ENCODE assay signal across 35 cellular contexts in genomic region chr2:165772183-165772582, GRCh38.
"Had no signal": no experiment of that assay in that cellular context is flagged by ENCODE, and none has a peak within 500 bp of the region (broad histone marks: within the 10 kb centered on the region; RNA-seq: fewer than 3 reads in every experiment).

No MANE protein-coding gene starts in this region.

- ATAC-seq: activated CD4-positive, alpha-beta T cell treated with anti-CD3 and anti-CD28 coated beads for 36 hours; activated CD4-positive, CD25-positive, alpha-beta regulatory T cell treated with anti-CD3 and anti-CD28 coated beads, Interleukin-2, amount 50 U/mL, for 24 hours; activated CD8-positive, alpha-beta memory T cell treated with anti-CD3 and anti-CD28 coated beads, Interleukin-2, amount 10 ng/mL, durations not matched to agents 7 days and 5 days; activated CD8-positive, alpha-beta T cell treated with anti-CD3 and anti-CD28 coated beads, Interleukin-2, amount 10 ng/mL, durations not matched to agents 7 days and 5 days; activated naive CD4-positive, alpha-beta T cell treated with anti-CD3 and anti-CD28 coated beads, Interleukin-2, amount 50 U/mL, for 72 hours; body of pancreas had no signal

- H3K9me3 ChIP-seq: adrenal gland, body of pancreas, breast epithelium had no signal

- H3K27me3 ChIP-seq: adrenal gland, body of pancreas, brain microvascular endothelial cell, breast epithelium had no signal

- DNase-seq: activated CD4-positive, alpha-beta memory T cell treated with anti-CD3 and anti-CD28 coated beads, Interleukin-2, amount 10 ng/mL, durations not matched to agents 7 days and 5 days; activated CD4-positive, alpha-beta T cell treated with anti-CD3 and anti-CD28 coated beads for 1 hour; activated CD4-positive, alpha-beta T cell treated with anti-CD3 and anti-CD28 coated beads for 36 hours; activated CD4-positive, alpha-beta T cell treated with anti-CD3 and anti-CD28 coated beads for 48 hours; activated CD4-positive, alpha-beta T cell treated with anti-CD3 and anti-CD28 coated beads, Interleukin-2, amount 10 ng/mL, durations not matched to agents 7 days and 5 days; activated CD4-positive, alpha-beta T cell treated with anti-CD3 and anti-CD28 coated beads, Interleukin-2, amount 50 U/mL, for 48 hours; activated CD4-positive, CD25-positive, alpha-beta regulatory T cell; activated CD8-positive, alpha-beta memory T cell treated with anti-CD3 and anti-CD28 coated beads for 24 hours; activated CD8-positive, alpha-beta memory T cell treated with anti-CD3 and anti-CD28 coated beads, Interleukin-2, amount 10 ng/mL, durations not matched to agents 7 days and 5 days; activated CD8-positive, alpha-beta memory T cell treated with anti-CD3 and anti-CD28 coated beads, Interleukin-2, amount 50 U/mL, for 48 hours; activated CD8-positive, alpha-beta T cell treated with anti-CD3 and anti-CD28 coated beads, Interleukin-2, amount 10 ng/mL, durations not matched to agents 7 days and 5 days; activated effector memory CD4-positive, alpha-beta T cell treated with anti-CD3 and anti-CD28 coated beads, Interleukin-2, amount 50 U/mL, for 16 hours; activated gamma-delta T cell treated with Interleukin-2 at 50 U/mL for 16 hours; activated naive CD4-positive, alpha-beta T cell; activated naive CD4-positive, alpha-beta T cell treated with anti-CD3 and anti-CD28 coated beads for 36 hours; activated naive CD4-positive, alpha-beta T cell treated with anti-CD3 and anti-CD28 coated beads, Interleukin-2, amount 50 U/mL, for 16 hours; activated naive CD8-positive, alpha-beta T cell treated with anti-CD3 and anti-CD28 coated beads for 36 hours; activated T-cell treated with anti-CD3 and anti-CD28 coated beads, Interleukin-2, amount 50 U/mL, for 24 hours; activated T-cell treated with anti-CD3 and anti-CD28 coated beads, Interleukin-2, amount 50 U/mL, for 48 hours; amniotic stem cell; aorta; body of pancreas; brain microvascular endothelial cell; central memory CD4-positive, alpha-beta T cell; T-helper 1 cell; T-helper 2 cell; T-helper 9 cell had no signal

- H3K9me3 Mint-ChIP-seq: activated CD4-positive, alpha-beta memory T cell treated with anti-CD3 and anti-CD28 coated beads, Interleukin-2, amount 10 ng/mL, durations not matched to agents 7 days and 5 days; activated CD4-positive, alpha-beta T cell treated with anti-CD3 and anti-CD28 coated beads, Interleukin-2, amount 10 ng/mL, durations not matched to agents 7 days and 5 days; activated naive CD4-positive, alpha-beta T cell treated with anti-CD3 and anti-CD28 coated beads for 36 hours; activated naive CD4-positive, alpha-beta T cell treated with anti-CD3 and anti-CD28 coated beads, Interleukin-2, amount 50 U/mL, for 72 hours; activated naive CD8-positive, alpha-beta T cell treated with anti-CD3 and anti-CD28 coated beads for 36 hours; activated T-cell treated with anti-CD3 and anti-CD28 coated beads, Interleukin-2, amount 50 U/mL, for 24 hours; activated T-helper 2 cell treated with anti-CD3 and anti-CD28 coated beads, Interferon-gamma antibody, Interleukin-2, Interleukin-4, amounts not matched to agents 10 μg/mL and 5 μg/mL and 100 μg/mL, durations not matched to agents 14 hours and 24 hours and 36 hours; T-helper 1 cell treated with Interleukin-12 subunit alpha and Interleukin-12 subunit beta and Interleukin-4 antibody, amounts not matched to agents 30 μg/mL and 1 μg/mL, for 36 hours; T-helper 2 cell treated with Interferon-gamma antibody and Interleukin-4, amounts not matched to agents 5 μg/mL and 100 μg/mL, for 36 hours had no signal

- H3K4me1 Mint-ChIP-seq: activated CD4-positive, alpha-beta T cell treated with anti-CD3 and anti-CD28 coated beads for 36 hours; activated naive CD8-positive, alpha-beta T cell treated with anti-CD3 and anti-CD28 coated beads for 36 hours had no signal

- H3K36me3 ChIP-seq: adrenal gland, brain microvascular endothelial cell, breast epithelium had no signal

- H3K4me3 ChIP-seq: adrenal gland, body of pancreas, breast epithelium had no signal

- H3K27me3 Mint-ChIP-seq: activated CD4-positive, alpha-beta memory T cell treated with anti-CD3 and anti-CD28 coated beads, Interleukin-2, amount 10 ng/mL, durations not matched to agents 7 days and 5 days; activated CD4-positive, alpha-beta T cell treated with anti-CD3 and anti-CD28 coated beads for 36 hours; activated CD8-positive, alpha-beta memory T cell treated with anti-CD3 and anti-CD28 coated beads, Interleukin-2, amount 10 ng/mL, durations not matched to agents 7 days and 5 days; activated naive CD8-positive, alpha-beta T cell treated with anti-CD3 and anti-CD28 coated beads for 36 hours; activated T-cell treated with anti-CD3 and anti-CD28 coated beads, Interleukin-2, amount 50 U/mL, for 24 hours had no signal

- H3K4me3 Mint-ChIP-seq: activated CD4-positive, alpha-beta memory T cell treated with anti-CD3 and anti-CD28 coated beads, Interleukin-2, amount 10 ng/mL, durations not matched to agents 7 days and 5 days; activated CD4-positive, alpha-beta T cell treated with anti-CD3 and anti-CD28 coated beads for 36 hours; activated CD4-positive, alpha-beta T cell treated with anti-CD3 and anti-CD28 coated beads, Interleukin-2, amount 10 ng/mL, durations not matched to agents 7 days and 5 days; activated CD8-positive, alpha-beta memory T cell treated with anti-CD3 and anti-CD28 coated beads, Interleukin-2, amount 10 ng/mL, durations not matched to agents 7 days and 5 days; activated CD8-positive, alpha-beta T cell treated with anti-CD3 and anti-CD28 coated beads, Interleukin-2, amount 10 ng/mL, durations not matched to agents 7 days and 5 days; activated naive CD4-positive, alpha-beta T cell treated with anti-CD3 and anti-CD28 coated beads for 36 hours; activated naive CD8-positive, alpha-beta T cell treated with anti-CD3 and anti-CD28 coated beads for 36 hours; activated T-cell treated with anti-CD3 and anti-CD28 coated beads, Interleukin-2, amount 50 U/mL, for 24 hours; T-helper 1 cell treated with Interleukin-12 subunit alpha and Interleukin-12 subunit beta and Interleukin-4 antibody, amounts not matched to agents 30 μg/mL and 1 μg/mL, for 36 hours; T-helper 2 cell treated with Interferon-gamma antibody and Interleukin-4, amounts not matched to agents 5 μg/mL and 100 μg/mL, for 36 hours had no signal

- H3K4me1 ChIP-seq: adrenal gland, breast epithelium had no signal

- H3K27ac Mint-ChIP-seq: activated CD4-positive, alpha-beta memory T cell treated with anti-CD3 and anti-CD28 coated beads, Interleukin-2, amount 10 ng/mL, durations not matched to agents 7 days and 5 days; activated CD4-positive, alpha-beta T cell treated with anti-CD3 and anti-CD28 coated beads for 36 hours; activated CD4-positive, alpha-beta T cell treated with anti-CD3 and anti-CD28 coated beads, Interleukin-2, amount 10 ng/mL, durations not matched to agents 7 days and 5 days; activated CD8-positive, alpha-beta memory T cell treated with anti-CD3 and anti-CD28 coated beads, Interleukin-2, amount 10 ng/mL, durations not matched to agents 7 days and 5 days; activated CD8-positive, alpha-beta T cell treated with anti-CD3 and anti-CD28 coated beads, Interleukin-2, amount 10 ng/mL, durations not matched to agents 7 days and 5 days; activated naive CD4-positive, alpha-beta T cell treated with anti-CD3 and anti-CD28 coated beads for 36 hours; activated naive CD4-positive, alpha-beta T cell treated with anti-CD3 and anti-CD28 coated beads, Interleukin-2, amount 50 U/mL, for 72 hours; activated naive CD8-positive, alpha-beta T cell treated with anti-CD3 and anti-CD28 coated beads for 36 hours; activated T-cell treated with anti-CD3 and anti-CD28 coated beads, Interleukin-2, amount 50 U/mL, for 24 hours; activated T-helper 2 cell treated with anti-CD3 and anti-CD28 coated beads, Interferon-gamma antibody, Interleukin-2, Interleukin-4, amounts not matched to agents 10 μg/mL and 5 μg/mL and 100 μg/mL, durations not matched to agents 14 hours and 24 hours and 36 hours; T-helper 1 cell treated with Interleukin-12 subunit alpha and Interleukin-12 subunit beta and Interleukin-4 antibody, amounts not matched to agents 30 μg/mL and 1 μg/mL, for 36 hours; T-helper 2 cell treated with Interferon-gamma antibody and Interleukin-4, amounts not matched to agents 5 μg/mL and 100 μg/mL, for 36 hours had no signal

- H3K27ac ChIP-seq: adrenal gland, body of pancreas, brain microvascular endothelial cell, breast epithelium, VCaP had no signal
